23 cellular contexts compared by ENCODE assay signal in genomic region chr16:86337138-86337537, GRCh38.
"Had no signal": no experiment of that assay in that cellular context is flagged by ENCODE, and none has a peak within 500 bp of the region (broad histone marks: within the 10 kb centered on the region; RNA-seq: fewer than 3 reads in every experiment).

No MANE protein-coding gene starts in this region.

- H3K36me3 Mint-ChIP-seq: activated naive CD8-positive, alpha-beta T cell treated with anti-CD3 and anti-CD28 coated beads, Interleukin-2, amount 10 ng/mL, durations not matched to agents 7 days and 5 days had no signal

- H3K9me3 Mint-ChIP-seq: activated naive CD8-positive, alpha-beta T cell treated with anti-CD3 and anti-CD28 coated beads, Interleukin-2, amount 10 ng/mL, durations not matched to agents 7 days and 5 days; activated T-helper 2 cell treated with anti-CD3 and anti-CD28 coated beads, Interferon-gamma antibody, Interleukin-2, Interleukin-4, amounts not matched to agents 10 μg/mL and 5 μg/mL and 100 μg/mL, durations not matched to agents 14 hours and 24 hours and 36 hours had no signal

- H3K4me3 Mint-ChIP-seq: activated CD4-positive, alpha-beta memory T cell treated with anti-CD3 and anti-CD28 coated beads, Interleukin-2, amount 10 ng/mL, durations not matched to agents 7 days and 5 days; activated CD4-positive, alpha-beta T cell treated with anti-CD3 and anti-CD28 coated beads for 36 hours; activated naive CD8-positive, alpha-beta T cell treated with anti-CD3 and anti-CD28 coated beads, Interleukin-2, amount 10 ng/mL, durations not matched to agents 7 days and 5 days had no signal

- H3K27ac Mint-ChIP-seq: activated CD4-positive, alpha-beta memory T cell treated with anti-CD3 and anti-CD28 coated beads, Interleukin-2, amount 10 ng/mL, durations not matched to agents 7 days and 5 days; activated CD4-positive, alpha-beta T cell treated with anti-CD3 and anti-CD28 coated beads for 36 hours; activated naive CD8-positive, alpha-beta T cell treated with anti-CD3 and anti-CD28 coated beads, Interleukin-2, amount 10 ng/mL, durations not matched to agents 7 days and 5 days; activated T-helper 2 cell treated with anti-CD3 and anti-CD28 coated beads, Interferon-gamma antibody, Interleukin-2, Interleukin-4, amounts not matched to agents 10 μg/mL and 5 μg/mL and 100 μg/mL, durations not matched to agents 14 hours and 24 hours and 36 hours had no signal

- H3K27ac ChIP-seq: adrenal gland, Peyer's patch, RWPE1, SJCRH30, VCaP had no signal

- ATAC-seq: activated CD4-positive, alpha-beta T cell treated with anti-CD3 and anti-CD28 coated beads for 36 hours had no signal

- H3K4me1 Mint-ChIP-seq: activated CD4-positive, alpha-beta memory T cell treated with anti-CD3 and anti-CD28 coated beads, Interleukin-2, amount 10 ng/mL, durations not matched to agents 7 days and 5 days; activated CD4-positive, alpha-beta T cell treated with anti-CD3 and anti-CD28 coated beads for 36 hours; activated naive CD8-positive, alpha-beta T cell treated with anti-CD3 and anti-CD28 coated beads, Interleukin-2, amount 10 ng/mL, durations not matched to agents 7 days and 5 days had no signal

- H3K4me3 ChIP-seq: adrenal gland, Peyer's patch, SJCRH30 had no signal

- H3K9me3 ChIP-seq: adrenal gland, Peyer's patch, SJCRH30, SK-N-SH had no signal

- H3K4me1 ChIP-seq: adrenal gland, Peyer's patch had no signal

- DNase-seq: activated CD4-positive, alpha-beta memory T cell treated with anti-CD3 and anti-CD28 coated beads, Interleukin-2, amount 10 ng/mL, durations not matched to agents 7 days and 5 days; activated CD4-positive, alpha-beta T cell treated with anti-CD3 and anti-CD28 coated beads for 36 hours; activated CD4-positive, alpha-beta T cell treated with anti-CD3 and anti-CD28 coated beads, Interleukin-2, amount 50 U/mL, for 1 hour; activated naive CD4-positive, alpha-beta T cell treated with anti-CD3 and anti-CD28 coated beads, Interleukin-2, amount 50 U/mL, for 16 hours; activated naive CD8-positive, alpha-beta T cell treated with anti-CD3 and anti-CD28 coated beads, Interleukin-2, amount 10 ng/mL, durations not matched to agents 7 days and 5 days; activated T-cell treated with anti-CD3 and anti-CD28 coated beads for 4 hours; activated T-cell treated with anti-CD3 and anti-CD28 coated beads, Interleukin-2, amount 50 U/mL, for 48 hours; adrenal gland; anterior cingulate cortex; NCI-H1048; NCI-H146; NCI-H187 treated with DMSO at 0.1 percent for 48 hours; NCI-H2081 treated with DMSO at 0.1 percent for 48 hours; NCI-H446; NCI-H524; Peyer's patch; Right ventricle myocardium superior; SJCRH30; SK-N-SH; T-helper 1 cell had no signal

- H3K27me3 ChIP-seq: Peyer's patch, SJCRH30 had no signal

- H3K36me3 ChIP-seq: adrenal gland, Peyer's patch, SJCRH30 had no signal
